28 cellular contexts compared by ENCODE assay signal in the genomic region with DNA sequence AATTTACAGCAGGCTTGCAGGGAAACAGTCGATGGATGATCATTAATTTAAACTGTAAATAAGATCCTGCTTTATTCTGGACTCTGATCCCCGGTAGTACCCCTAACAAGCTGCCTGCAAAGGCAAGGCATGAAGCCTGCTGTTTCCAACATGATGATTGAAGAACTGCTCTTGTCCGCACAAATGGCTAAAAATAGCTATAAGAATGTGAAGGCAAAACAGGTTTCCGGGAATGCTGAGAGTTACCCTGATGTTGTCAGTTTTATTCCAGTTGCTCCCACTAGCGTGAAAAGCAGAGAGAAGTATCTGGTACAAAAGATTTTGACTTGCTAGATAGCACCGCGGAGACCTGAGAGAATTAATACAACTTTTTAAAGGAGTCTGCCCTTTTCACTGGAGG.
"Had no signal": no experiment of that assay in that cellular context is flagged by ENCODE, and none has a peak within 500 bp of the region (broad histone marks: within the 10 kb centered on the region; RNA-seq: fewer than 3 reads in every experiment).

No MANE protein-coding gene starts in this region.

- DNase-seq: activated CD4-positive, alpha-beta memory T cell treated with anti-CD3 and anti-CD28 coated beads, Interleukin-2, amount 10 ng/mL, durations not matched to agents 7 days and 5 days; activated CD4-positive, alpha-beta T cell treated with anti-CD3 and anti-CD28 coated beads for 36 hours; activated CD4-positive, alpha-beta T cell treated with anti-CD3 and anti-CD28 coated beads, Interleukin-2, amount 50 U/mL, for 1 hour; activated gamma-delta T cell; activated naive CD4-positive, alpha-beta T cell treated with anti-CD3 and anti-CD28 coated beads for 36 hours; activated T-cell treated with anti-CD3 and anti-CD28 coated beads for 4 hours; activated T-cell treated with anti-CD3 and anti-CD28 coated beads, Interleukin-2, amount 50 U/mL, for 48 hours; amygdala; IMR-90; Kasumi-1; KBM-7; NCI-H1048; NCI-H1930; NCI-H2171 treated with DMSO at 0.1 percent for 48 hours; NCI-H345; NCI-H510A; NCI-H69; NK-92 treated with Interleukin-12 subunit alpha and Interleukin-12 subunit beta, amount 100 ng/mL, for 24 hours; OCI-M1; RPMI8226; T-cell; T-helper 2 cell; T1000 had no signal

- ATAC-seq: activated CD4-positive, alpha-beta T cell treated with anti-CD3 and anti-CD28 coated beads for 36 hours; activated T-helper 17 cell treated with anti-CD3 and anti-CD28 coated beads, Interleukin-2, amount 50 U/mL, for 72 hours; Panc1; Right ventricle myocardium inferior; T-cell had no signal

- H3K4me3 ChIP-seq: SK-N-MC had no signal

- H3K27ac ChIP-seq: SK-N-MC, VCaP had no signal
